In genomic region chr1:201042663-201043461, GRCh38 we compare ENCODE assay signal across 8 cellular contexts. TPM values are rescaled to one million over a fixed set of nuclear protein-coding genes. Genes with fewer than 3 reads are reported as not detected.
DNase-seq lines count a peak whose midpoint lies in the region; ATAC-seq, FAIRE-seq and TF ChIP-seq lines count a peak whose summit lies in the region.

No MANE protein-coding gene starts in this region.

- CTCF ChIA-PET in HEK293 (lab: Yijun Ruan, JAX): interaction anchor here (0.5 to 9.4 kb wide), 19 partner anchors 19 to 493 kb away, joined by 3 to 108 read pairs (median 3); partner anchors contain the start of gene KIF21B
- CTCF ChIA-PET in K562 (lab: Yijun Ruan, JAX; ENCODE audit: low intra/inter-chr PET ratio): interaction anchor here (1.1 to 4.3 kb wide), 6 partner anchors 62 to 484 kb away, joined by 3 to 76 read pairs (median 9); no protein-coding TSS in a partner anchor

- in situ Hi-C loops in K562 (cut with MboI): loop anchor here (5.0 kb wide), 1 partner anchor 66 kb away; no protein-coding TSS in a partner anchor

- WGBS in K562 (ENCODE audit: insufficient coverage, low coverage, missing lambda C conversion rate): 11% methylated on average over 14 of the region's 14 CpGs

- peaks cover 0 to 14% of the 10 kb centered on the region in 2 experiments; a peak in 3 of 5 replicates for H3K27me3 ChIP-seq in K562 (ENCODE audit: control insufficient read depth in 2 of 2, insufficient read depth in 2 of 2, low read length in 2 of 2)

- H3K9me1 ChIP-seq in K562 (ENCODE audit: control insufficient read depth, insufficient read depth, low read length): no peaks in the 10 kb centered on the region

- TF ChIP-seq RAD21 in K562 (CRISPR knock-in tag; conservative IDR thresholded peaks at IDR 0.05 in 1 of 2, IDR thresholded peaks at IDR 0.05 in 1 of 2): peak; percentile 98 to 99

- H3K27ac ChIP-seq in HEK293 (ENCODE audit: extremely low read depth, low read depth, low read length): no peak overlapping the region
- H3K27ac ChIP-seq in K562 (ENCODE audit: extremely low read depth, low read depth, low read length): no peak overlapping the region

- H3K9me3 ChIP-seq in HEK293 (ENCODE audit: control insufficient read depth, insufficient read depth, low read depth, low read length) (no peaks in the 10 kb centered on the region), K562 (replicated peaks; ENCODE audit: control insufficient read depth, insufficient read depth, low read depth, low read length) (no peaks in the 10 kb centered on the region)

- H2AFZ ChIP-seq in K562 (ENCODE audit: low read depth, low read length): no peak overlapping the region

- TF ChIP-seq POLR2A in K562 (conservative IDR thresholded peaks at IDR 0.05): no peak

- H3K4me1 ChIP-seq in HEK293 (ENCODE audit: control insufficient read depth, insufficient read depth, low read length) (no peaks in the 10 kb centered on the region), K562 (replicated peaks in 1 of 2; ENCODE audit: control insufficient read depth in 2 of 2, insufficient read depth in 2 of 2, low read length in 2 of 2) (no peaks in the 10 kb centered on the region)

- H3K4me3 ChIP-seq in HEK293 (ENCODE audit: low read depth, low read length) (no peak overlapping the region), K562 (no peak overlapping the region)

- no peak for TF ChIP-seq EP300 in K562 (IDR thresholded peaks at IDR 0.05; ENCODE audit: low read length)

- 0 out of 2 replicates have a peak, but pooled peaks cover 3% of the 10 kb centered on the region for H4K20me1 ChIP-seq in K562 (replicated peaks; ENCODE audit: control insufficient read depth, insufficient read depth, low read length)

- intact Hi-C loops in K562 (cut with micrococcal nuclease): loop anchor here (1.0 to 10.0 kb wide), 5 partner anchors 64 to 478 kb away; partner anchors contain the start of genes CACNA1S and KIF14

- BruUV-seq in K562 (replicated peaks; lab: Mats Ljungman, UMichigan): no TSS peak

- no peak overlapping the region for H3K9ac ChIP-seq in K562 (ENCODE audit: insufficient read depth in 1 of 2, low read depth in 2 of 2, low read length in 2 of 2)

- H3K36me3 ChIP-seq in HEK293 (ENCODE audit: control insufficient read depth in 2 of 2, insufficient read depth in 1 of 2, low read length in 2 of 2) (no peaks in the 10 kb centered on the region), K562 (ENCODE audit: control insufficient read depth, insufficient read depth, low read length) (no peaks in the 10 kb centered on the region)

- peak; percentile 84 for TF ChIP-seq CTCF in HEK293 (tag by site-specific recombination; IDR thresholded peaks at IDR 0.05)
- peak; percentile 91 to 97 (median 95) for TF ChIP-seq CTCF in K562 (IDR thresholded peaks at IDR 0.05 in 2 of 3, conservative IDR thresholded peaks at IDR 0.05 in 1 of 3; ENCODE audit: insufficient read depth in 2 of 3, low read depth in 1 of 3, low read length in 3 of 3)

- no peaks in the 10 kb centered on the region for H3K79me2 ChIP-seq in K562 (ENCODE audit: control insufficient read depth, insufficient read depth, low read length)

- peak; percentile 92 for ATAC-seq in K562
- ATAC-seq in HG03571 (IDR thresholded peaks at IDR 0.05; ENCODE audit: unreplicated experiment): no peak

- FAIRE-seq in TTC549 (lab: Jason Lieb, UNC) (peak; percentile 88), K562 (lab: Jason Lieb, UNC) (peak; percentile 97)

- POLR2A ChIA-PET in HEK293 (lab: Yijun Ruan, JAX): no interaction called here
- POLR2A ChIA-PET in K562 (lab: Yijun Ruan, JAX): interaction anchor here (1.6 kb wide), 1 partner anchor 71 kb away, joined by 5 read pairs; no protein-coding TSS in a partner anchor

- DNase-seq in DMS79 treated with DMSO at 0.1 percent for 48 hours (lab: John Stamatoyannopoulos, UW) (peak; percentile 67), NCI-H1694 treated with DMSO at 0.1 percent for 48 hours (lab: John Stamatoyannopoulos, UW) (peak; percentile 71), K562 (ENCODE audit: extremely low read depth in 1 of 4, low spot score in 3 of 4) (peak; percentile 73 to 78 (median 76)), iPS-NIHi11 (ENCODE audit: low spot score) (peak; percentile 78)
- DNase-seq in stimulated activated CD4-positive, alpha-beta T cell treated with anti-CD3 and anti-CD28 coated beads, Interleukin-12 subunit alpha, Interleukin-12 subunit beta, amount 100 ng/mL, for 4 hours: peak; percentile 60

- no peak overlapping the region for H3K4me2 ChIP-seq in K562 (ENCODE audit: insufficient read depth, low read length)

TF ChIP-seq in HEK293, 187 proteins besides CTCF, POLR2A, EP300 and RAD21 (continues in another document):
- 0 out of 2 replicates have a peak, but pooled peaks have one; percentile 40 for TF ChIP-seq ZNF561 (tag by site-specific recombination; IDR thresholded peaks at IDR 0.05; ENCODE audit: borderline replicate concordance)
- peak; percentile 36; the same call in 1 of the 2 replicates for TF ChIP-seq ZNF366 (tag by site-specific recombination; conservative IDR thresholded peaks at IDR 0.05)
- no peak for TF ChIP-seq ZNF19 (tag by site-specific recombination; IDR thresholded peaks at IDR 0.05; ENCODE audit: low read depth)
- TF ChIP-seq ZBTB10 (tag by site-specific recombination; IDR thresholded peaks at IDR 0.05): 0 out of 2 replicates have a peak, but pooled peaks have one; percentile 59

TF ChIP-seq in K562, 482 proteins besides CTCF, POLR2A, EP300 and RAD21 (continues in another document):
- TF ChIP-seq NONO (IDR thresholded peaks at IDR 0.05; ENCODE audit: low read depth in 2 of 2, low read length in 1 of 2) (no peak), MTA3 (IDR thresholded peaks at IDR 0.05; ENCODE audit: borderline replicate concordance) (peak; percentile 31; the same call in 1 of the 2 replicates), BACH1 (tag; IDR thresholded peaks at IDR 0.05) (0 out of 2 replicates have a peak, but pooled peaks have one; percentile 22), CEBPB (tag; IDR thresholded peaks at IDR 0.05) (peak; percentile 52), TFAP4 (CRISPR knock-in tag; IDR thresholded peaks at IDR 0.05; ENCODE audit: borderline replicate concordance) (peak; percentile 27; the same call in 1 of the 2 replicates), CC2D1A (IDR thresholded peaks at IDR 0.05) (peak; percentile 73), SNRNP70 (optimal IDR thresholded peaks at IDR 0.05; ENCODE audit: low read depth, low read length) (no peak), CEBPG (CRISPR knock-in tag; IDR thresholded peaks at IDR 0.05) (0 out of 2 replicates have a peak, but pooled peaks have one; percentile 10), CEBPG (tag; conservative IDR thresholded peaks at IDR 0.05 in 1 of 2, IDR thresholded peaks at IDR 0.05 in 1 of 2) (no peak; a peak in 1 of 4 replicates), MECOM (CRISPR knock-in tag; IDR thresholded peaks at IDR 0.05) (no peak), SMC3 (conservative IDR thresholded peaks at IDR 0.05; ENCODE audit: insufficient read depth, low read depth, low read length) (peak; percentile 93), FOSL1 (tag; conservative IDR thresholded peaks at IDR 0.05) (no peak), XRCC5 (IDR thresholded peaks at IDR 0.05; ENCODE audit: low read depth, low read length) (peak; percentile 61; the same call in 1 of the 2 replicates), MYNN (IDR thresholded peaks at IDR 0.05) (peak; percentile 70; the same call in 1 of the 2 replicates), MYNN (CRISPR knock-in tag; IDR thresholded peaks at IDR 0.05) (0 out of 2 replicates have a peak, but pooled peaks have one; percentile 11), RFX7 (CRISPR knock-in tag; IDR thresholded peaks at IDR 0.05) (no peak), KLF16 (IDR thresholded peaks at IDR 0.05) (peak; percentile 52; the same call in 1 of the 2 replicates), RB1 (IDR thresholded peaks at IDR 0.05; ENCODE audit: low read depth) (peak; percentile 70), LCOR (CRISPR knock-in tag; IDR thresholded peaks at IDR 0.05) (peak; percentile 49; the same call in 1 of the 2 replicates), ARID2 (IDR thresholded peaks at IDR 0.05) (peak; percentile 95)

RNA-seq across cellular contexts. Expression of gene KIF21B, which starts 19.3 kb away (rescaled TPM):
- 31.5 and 80.0 TPM in 2 replicates for total RNA-seq in K562 (2011; cell fraction: chromatin; rRNA removed; ENCODE audit: low replicate concordance)
- total RNA-seq in K562 (2011; cell fraction: nucleolus; rRNA removed): 28.8 and 39.0 TPM in 2 replicates
- total RNA-seq in K562 (2011; cell fraction: nucleoplasm; rRNA removed): 28.9 and 35.9 TPM in 2 replicates
- total RNA-seq in K562 (2014; rRNA removed) (5.9 and 8.4 TPM in 2 replicates), K562 (2014; rRNA removed; fragmentation: Illumina TruSeq; extraction: Trizol) (2.8 and 3.3 TPM in 2 replicates), K562 (2015; rRNA removed; fragmentation: Illumina TruSeq; extraction: Trizol) (3.1 and 3.3 TPM in 2 replicates), K562 (2021) (11.5 and 13.4 TPM in 2 replicates)
- polyA plus RNA-seq in K562 (2011; rRNA removed) (7.8 and 15.2 TPM in 2 replicates), K562 (2014; fragmentation: Illumina TruSeq; extraction: Trizol) (7.3 and 9.6 TPM in 2 replicates), K562 (2014; fragmentation: Nextera tagmentation; extraction: Ambion mirVana) (under 1 TPM; 0.46 to 0.48 TPM), K562 (2014; rRNA removed) (6.3 and 7.5 TPM in 2 replicates)
- polyA plus RNA-seq in K562 (2011; cell fraction: cytosol; rRNA removed): 12.7 and 14.0 TPM in 2 replicates
- polyA plus RNA-seq in K562 (2011; cell fraction: nucleus; rRNA removed): 44.2 and 45.1 TPM in 2 replicates
- 7.8 and 10.5 TPM in 2 replicates for polyA plus RNA-seq in K562 (2012)
- polyA minus RNA-seq in K562 (2011; rRNA and poly(A)+ RNA removed): 13.9 and 15.1 TPM in 2 replicates
- 11.5 and 22.6 TPM in 2 replicates for polyA minus RNA-seq in K562 (2011; cell fraction: cytosol; rRNA and poly(A)+ RNA removed)
- polyA minus RNA-seq in K562 (2011; cell fraction: nucleus; rRNA and poly(A)+ RNA removed): 22.5 and 38.5 TPM in 2 replicates
